ENCODE assay signal across 14 cellular contexts in genomic region chr1:45050931-45051748, GRCh38. TPM values are rescaled to one million over a fixed set of nuclear protein-coding genes. Genes with fewer than 3 reads are reported as not detected.
DNase-seq lines count a peak whose midpoint lies in the region; ATAC-seq and TF ChIP-seq lines count a peak whose summit lies in the region.
"Had no signal": no experiment of that assay in that cellular context is flagged by ENCODE, and none has a peak within 500 bp of the region (broad histone marks: within the 10 kb centered on the region; RNA-seq: fewer than 3 reads in every experiment).

No MANE protein-coding gene starts in this region.

- H3K36me3 Mint-ChIP-seq in activated T-cell treated with anti-CD3 and anti-CD28 coated beads, Interleukin-2, amount 50 U/mL, for 4 hours (ENCODE audit: insufficient read depth) = peaks cover 1% of the 10 kb centered on the region
- H3K36me3 Mint-ChIP-seq in brain = peaks cover 26% of the 10 kb centered on the region
- H3K36me3 Mint-ChIP-seq in stimulated activated naive CD8-positive, alpha-beta T cell treated with anti-CD3 and anti-CD28 coated beads, Interleukin-15, Interleukin-2, amounts not matched to agents 100 ng/mL and 50 ng/mL, for 24 hours (ENCODE audit: low read depth) = no peaks in the 10 kb centered on the region

- peaks cover 19% of the 10 kb centered on the region for H3K4me1 Mint-ChIP-seq in activated T-cell treated with anti-CD3 and anti-CD28 coated beads, Interleukin-2, amount 50 U/mL, for 4 hours (ENCODE audit: low read depth)
- peaks cover 5% of the 10 kb centered on the region for H3K4me1 Mint-ChIP-seq in brain
- peaks cover 21% of the 10 kb centered on the region for H3K4me1 Mint-ChIP-seq in stimulated activated naive CD8-positive, alpha-beta T cell treated with anti-CD3 and anti-CD28 coated beads, Interleukin-15, Interleukin-2, amounts not matched to agents 100 ng/mL and 50 ng/mL, for 24 hours (ENCODE audit: low read depth)

- no peak for DNase-seq in activated T-cell treated with anti-CD3 and anti-CD28 coated beads, Interleukin-2, amount 50 U/mL, for 4 hours
- no peak for DNase-seq in activated T-cell treated with anti-CD3 and anti-CD28 coated beads, Interleukin-2, amount 50 U/mL, for 1 hour
- no peak for DNase-seq in cortex of kidney (lab: John Stamatoyannopoulos, UW)
- DNase-seq in DMS53 treated with DMSO at 0.1 percent for 48 hours (lab: John Stamatoyannopoulos, UW; ENCODE audit: unreplicated experiment) = no peak
- no peak for DNase-seq in left cardiac atrium
- DNase-seq: AML-193, aorta, foreskin keratinocyte, kidney, NCI-H2029 treated with DMSO at 0.1 percent for 48 hours had no signal

- no peaks in the 10 kb centered on the region for H3K9me2 ChIP-seq in OCI-LY1 (ENCODE audit: low read depth, low read length)

- peak overlapping the region; percentile 89 for H2AFZ ChIP-seq in OCI-LY1 (ENCODE audit: low read length)

- no peak for TF ChIP-seq CTCF in OCI-LY1 (IDR thresholded peaks at IDR 0.05; ENCODE audit: low read length)
- TF ChIP-seq CTCF in brain (conservative IDR thresholded peaks at IDR 0.05) = no peak

- ATAC-seq in activated T-cell treated with anti-CD3 and anti-CD28 coated beads, Interleukin-2, amount 50 U/mL, for 4 hours = peak; percentile 78 to 82
- ATAC-seq in left cardiac atrium = no peak
- ATAC-seq: foreskin keratinocyte, K562 had no signal

- intact Hi-C loops in left cardiac atrium (cut with DNase I) = no loop called here

- H3K4me2 ChIP-seq in OCI-LY1 (ENCODE audit: low read length) = peak overlapping the region; percentile 63

- H3K36me3 ChIP-seq in OCI-LY1 (ENCODE audit: insufficient read depth, low read length) = no peaks in the 10 kb centered on the region

- no peaks in the 10 kb centered on the region for H3K9me3 ChIP-seq in OCI-LY1 (ENCODE audit: low read length)

- H3K4me3 ChIP-seq in OCI-LY1 (ENCODE audit: low read depth, low read length, poor library complexity, severe bottlenecking) = peak overlapping the region; percentile 5
- H3K4me3 ChIP-seq: K562 had no signal

- no peaks in the 10 kb centered on the region for H3F3A ChIP-seq in OCI-LY1 (ENCODE audit: insufficient read depth, low read length)

- no peaks in the 10 kb centered on the region for H3K79me2 ChIP-seq in OCI-LY1 (ENCODE audit: insufficient read depth, low read length)

- no peaks in the 10 kb centered on the region for H3K27me3 Mint-ChIP-seq in activated T-cell treated with anti-CD3 and anti-CD28 coated beads, Interleukin-2, amount 50 U/mL, for 4 hours (ENCODE audit: low read depth)
- peaks cover 3% of the 10 kb centered on the region for H3K27me3 Mint-ChIP-seq in brain
- no peaks in the 10 kb centered on the region for H3K27me3 Mint-ChIP-seq in stimulated activated naive CD8-positive, alpha-beta T cell treated with anti-CD3 and anti-CD28 coated beads, Interleukin-15, Interleukin-2, amounts not matched to agents 100 ng/mL and 50 ng/mL, for 24 hours

- H3K27ac ChIP-seq in OCI-LY1 (ENCODE audit: low read depth, low read length, poor library complexity, severe bottlenecking) = peak overlapping the region; percentile 86
- H3K27ac ChIP-seq: foreskin keratinocyte had no signal

- H3K27ac Mint-ChIP-seq in brain = peak overlapping the region in 3 of 5 experiments; percentile 5 to 40 (median 7)
- peak overlapping the region; percentile 70 for H3K27ac Mint-ChIP-seq in stimulated activated naive CD8-positive, alpha-beta T cell treated with anti-CD3 and anti-CD28 coated beads, Interleukin-15, Interleukin-2, amounts not matched to agents 100 ng/mL and 50 ng/mL, for 24 hours

- H3K9me3 Mint-ChIP-seq in activated T-cell treated with anti-CD3 and anti-CD28 coated beads, Interleukin-2, amount 50 U/mL, for 4 hours = no peaks in the 10 kb centered on the region
- H3K9me3 Mint-ChIP-seq in brain = no peaks in the 10 kb centered on the region
- no peaks in the 10 kb centered on the region for H3K9me3 Mint-ChIP-seq in stimulated activated naive CD8-positive, alpha-beta T cell treated with anti-CD3 and anti-CD28 coated beads, Interleukin-15, Interleukin-2, amounts not matched to agents 100 ng/mL and 50 ng/mL, for 24 hours

- H4K20me1 ChIP-seq in OCI-LY1 (ENCODE audit: insufficient read depth, low read length) = no peaks in the 10 kb centered on the region

- H3K4me1 ChIP-seq in OCI-LY1 (ENCODE audit: insufficient read depth, low read length, severe bottlenecking) = peaks cover 33% of the 10 kb centered on the region
- H3K4me1 ChIP-seq: foreskin keratinocyte had no signal

- H3K9ac ChIP-seq in OCI-LY1 (ENCODE audit: low read length) = peak overlapping the region; percentile 24

- peak overlapping the region; percentile 73 for H3K4me3 Mint-ChIP-seq in activated T-cell treated with anti-CD3 and anti-CD28 coated beads, Interleukin-2, amount 50 U/mL, for 4 hours
- H3K4me3 Mint-ChIP-seq in brain = no peak overlapping the region
- peak overlapping the region; percentile 49 for H3K4me3 Mint-ChIP-seq in stimulated activated naive CD8-positive, alpha-beta T cell treated with anti-CD3 and anti-CD28 coated beads, Interleukin-15, Interleukin-2, amounts not matched to agents 100 ng/mL and 50 ng/mL, for 24 hours

- no peaks in the 10 kb centered on the region for H3K27me3 ChIP-seq in OCI-LY1 (ENCODE audit: insufficient read depth, low read length)

RNA-seq across cellular contexts. Expression of gene UROD, which starts 39.1 kb away (rescaled TPM):
- 100 to 1,000 TPM in 1 of 3 donors, 10 to 100 TPM in 2; 95.0 to 112 (median 99.1) TPM for total RNA-seq in activated T-cell treated with anti-CD3 and anti-CD28 coated beads, Interleukin-2, amount 50 U/mL, for 4 hours
- 127 TPM for polyA plus RNA-seq in brain (ENCODE audit: insufficient read depth, low read depth, low replicate concordance)
- total RNA-seq in left cardiac atrium = 10 to 100 TPM; 63.4 to 65.1 TPM

RNA-seq across cellular contexts. Expression of gene HECTD3, which starts 40.0 kb away (rescaled TPM):
- 10 to 100 TPM; 27.4 to 30.4 (median 30.2) TPM for total RNA-seq in activated T-cell treated with anti-CD3 and anti-CD28 coated beads, Interleukin-2, amount 50 U/mL, for 4 hours
- polyA plus RNA-seq in brain (ENCODE audit: insufficient read depth, low read depth, low replicate concordance) = 45.0 TPM
- 10 to 100 TPM; 18.9 to 24.2 TPM for total RNA-seq in left cardiac atrium

Comparison
In these comparisons a context has a peak if more than half of its experiments do, and no peak if none do; other contexts are left out.
1. ATAC-seq: peak in activated T-cell treated with anti-CD3 and anti-CD28 coated beads, Interleukin-2, amount 50 U/mL, for 4 hours (2 of 2); none in left cardiac atrium (0 of 2).
2. H3K4me3 Mint-ChIP-seq: peak in activated T-cell treated with anti-CD3 and anti-CD28 coated beads, Interleukin-2, amount 50 U/mL, for 4 hours (single experiment) and stimulated activated naive CD8-positive, alpha-beta T cell treated with anti-CD3 and anti-CD28 coated beads, Interleukin-15, Interleukin-2, amounts not matched to agents 100 ng/mL and 50 ng/mL, for 24 hours (single experiment); none in brain (0 of 5).